In the genomic region with DNA sequence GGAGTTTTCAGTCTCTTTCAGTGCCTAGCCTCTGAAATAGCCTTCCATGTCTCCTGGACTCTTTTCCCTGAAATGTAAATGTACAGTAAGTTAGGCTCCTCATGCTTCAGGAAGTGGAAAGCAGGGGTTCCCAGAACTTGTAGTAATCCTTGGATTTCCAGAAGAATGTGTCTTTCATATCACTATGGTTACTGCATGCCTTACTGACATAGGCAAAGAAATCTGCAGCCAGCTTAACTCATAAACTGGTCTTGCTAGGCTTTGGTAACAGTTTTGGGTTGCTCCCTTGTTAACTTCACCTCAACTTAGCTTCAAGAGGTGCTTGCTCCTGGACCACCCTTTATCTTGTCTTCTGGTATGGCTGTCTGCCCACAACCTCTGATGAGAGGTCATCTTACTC, we compare ENCODE assay signal across 15 cellular contexts.
A peak's percentile ranks its signal among the peaks of the same experiment; 100 is the strongest.
DNase-seq lines count a peak whose midpoint lies in the region; ATAC-seq and TF ChIP-seq lines count a peak whose summit lies in the region.
"Had no signal": no experiment of that assay in that cellular context is flagged by ENCODE, and none has a peak within 500 bp of the region (broad histone marks: within the 10 kb centered on the region; RNA-seq: fewer than 3 reads in every experiment).

No MANE protein-coding gene starts in this region.

- no peaks in the 10 kb centered on the region for H3K9me2 ChIP-seq in Karpas-422 (replicated peaks; ENCODE audit: insufficient read depth, low read length)
- no peaks in the 10 kb centered on the region for H3K9me2 ChIP-seq in hepatocyte (replicated peaks; ENCODE audit: insufficient read depth)

- H2BK5ac ChIP-seq in mesendoderm (ENCODE audit: low read length), result no peak overlapping the region

- H4K8ac ChIP-seq in mesendoderm (ENCODE audit: low read depth, low read length), result no peak overlapping the region

- peaks cover 18% of the 10 kb centered on the region for H3F3A ChIP-seq in smooth muscle cell (ENCODE audit: low read depth)

- H3K9me3 ChIP-seq in Karpas-422 (ENCODE audit: low read length), result no peaks in the 10 kb centered on the region
- no peaks in the 10 kb centered on the region for H3K9me3 ChIP-seq in hepatocyte (ENCODE audit: low read depth)
- H3K9me3 ChIP-seq in smooth muscle cell (replicated peaks; ENCODE audit: low read depth), result no peaks in the 10 kb centered on the region
- peaks cover 0 to 5% (median 0%) of the 10 kb centered on the region in 4 donors for H3K9me3 ChIP-seq in tibial nerve

- H3K79me1 ChIP-seq in mesendoderm (ENCODE audit: low read length), result no peaks in the 10 kb centered on the region

- H3K79me2 ChIP-seq in Karpas-422 (ENCODE audit: low read length) (no peaks in the 10 kb centered on the region), hepatocyte (no peaks in the 10 kb centered on the region), mesendoderm (ENCODE audit: control insufficient read depth, insufficient read depth, low read length) (no peaks in the 10 kb centered on the region), smooth muscle cell (ENCODE audit: low read depth) (no peaks in the 10 kb centered on the region)

- H3K18ac ChIP-seq in mesendoderm (ENCODE audit: low read length), result no peak overlapping the region

- H4K5ac ChIP-seq in mesendoderm (ENCODE audit: low read length), result no peak overlapping the region

- no peak overlapping the region for H2BK120ac ChIP-seq in mesendoderm (ENCODE audit: low read depth, low read length)

- H3K4me3 ChIP-seq in Karpas-422 (ENCODE audit: low read length), result no peak overlapping the region
- no peak overlapping the region for H3K4me3 ChIP-seq in hepatocyte
- no peak overlapping the region for H3K4me3 ChIP-seq in mesendoderm (ENCODE audit: low read length)
- no peak overlapping the region for H3K4me3 ChIP-seq in smooth muscle cell
- H3K4me3 ChIP-seq in tibial nerve, result no peak overlapping the region
- H3K4me3 ChIP-seq: GM23338, K562 had no signal

- H2AFZ ChIP-seq in Karpas-422 (ENCODE audit: low read length) (0 out of 2 replicates have a peak overlapping the region, but pooled peaks have one; percentile 61), hepatocyte (no peak overlapping the region), smooth muscle cell (ENCODE audit: low read depth) (no peak overlapping the region)
- H2AFZ ChIP-seq: GM23338 had no signal

- H3K4ac ChIP-seq in mesendoderm (ENCODE audit: low read depth, low read length), result no peak overlapping the region

- no peak overlapping the region for H3K56ac ChIP-seq in mesendoderm (ENCODE audit: low read length)

- H3K4me1 ChIP-seq in Karpas-422 (ENCODE audit: low read length), result peaks cover 9% of the 10 kb centered on the region; the same call in 1 of the 2 replicates
- peaks cover 26% of the 10 kb centered on the region for H3K4me1 ChIP-seq in hepatocyte (ENCODE audit: insufficient read depth)
- no peaks in the 10 kb centered on the region for H3K4me1 ChIP-seq in mesendoderm (ENCODE audit: control insufficient read depth, low read depth, low read length)
- H3K4me1 ChIP-seq in smooth muscle cell (ENCODE audit: low read depth), result peaks cover 19% of the 10 kb centered on the region
- H3K4me1 ChIP-seq in tibial nerve, result no peaks in the 10 kb centered on the region

- H3K36me3 ChIP-seq in Karpas-422 (ENCODE audit: insufficient read depth, low read length) (no peaks in the 10 kb centered on the region), hepatocyte (replicated peaks; ENCODE audit: insufficient read depth, low read depth) (no peaks in the 10 kb centered on the region), mesendoderm (ENCODE audit: control insufficient read depth, insufficient read depth, low read length) (no peaks in the 10 kb centered on the region), smooth muscle cell (ENCODE audit: low read depth) (no peaks in the 10 kb centered on the region), tibial nerve (no peaks in the 10 kb centered on the region)

- H3K27me3 ChIP-seq in Karpas-422 (ENCODE audit: low read length) (no peaks in the 10 kb centered on the region), hepatocyte (no peaks in the 10 kb centered on the region), mesendoderm (ENCODE audit: insufficient read depth, low read length, poor library complexity) (no peaks in the 10 kb centered on the region), smooth muscle cell (ENCODE audit: low read depth) (no peaks in the 10 kb centered on the region), tibial nerve (no peaks in the 10 kb centered on the region)

- H3K23ac ChIP-seq in mesendoderm (ENCODE audit: low read length), result no peak overlapping the region

- H3K4me2 ChIP-seq in Karpas-422 (ENCODE audit: low read depth, low read length, poor library complexity, severe bottlenecking), result no peak overlapping the region
- H3K4me2 ChIP-seq in hepatocyte, result peak overlapping the region; percentile 19
- no peak overlapping the region for H3K4me2 ChIP-seq in mesendoderm (ENCODE audit: low read length)
- peak overlapping the region; percentile 75 for H3K4me2 ChIP-seq in smooth muscle cell
- H3K4me2 ChIP-seq: GM23338 had no signal

- no peak overlapping the region for H2BK15ac ChIP-seq in mesendoderm (replicated peaks; ENCODE audit: low read depth)

- H2AK5ac ChIP-seq in mesendoderm (ENCODE audit: low read length), result no peak overlapping the region

- H3K27ac ChIP-seq in Karpas-422 (ENCODE audit: low read length) (no peak overlapping the region), hepatocyte (peak overlapping the region; percentile 81), mesendoderm (ENCODE audit: low read depth, low read length) (no peak overlapping the region), smooth muscle cell (ENCODE audit: low read depth) (peak overlapping the region; percentile 97), tibial nerve (no peak overlapping the region)

- TF ChIP-seq EP300 in tibial nerve (IDR thresholded peaks at IDR 0.05), result no peak

- TF ChIP-seq POLR2A in tibial nerve (IDR thresholded peaks at IDR 0.05), result no peak

- H3K9ac ChIP-seq in Karpas-422 (ENCODE audit: low read length) (no peak overlapping the region), mesendoderm (ENCODE audit: low read length) (no peak overlapping the region), smooth muscle cell (ENCODE audit: low read depth) (peak overlapping the region; percentile 80)

- no peaks in the 10 kb centered on the region for H4K20me1 ChIP-seq in Karpas-422 (ENCODE audit: insufficient read depth, low read depth, low read length)
- H4K20me1 ChIP-seq in hepatocyte (ENCODE audit: insufficient read depth, poor library complexity, severe bottlenecking), result no peaks in the 10 kb centered on the region
- no peaks in the 10 kb centered on the region for H4K20me1 ChIP-seq in smooth muscle cell (ENCODE audit: low read depth)

- ATAC-seq in omental fat pad (ENCODE audit: low FRiP score) (no peak), HG02610 (IDR thresholded peaks at IDR 0.05; ENCODE audit: unreplicated experiment) (no peak)
- ATAC-seq: GM23338, K562, PC-3 had no signal

- DNase-seq in Karpas-422, result no peak
- DNase-seq in hepatocyte (ENCODE audit: low spot score), result peak; percentile 58
- DNase-seq in mesendoderm, result peak; percentile 21
- no peak for DNase-seq in smooth muscle cell (lab: John Stamatoyannopoulos, UW; ENCODE audit: unreplicated experiment)
- DNase-seq in omental fat pad (ENCODE audit: low spot score), result no peak
- no peak for DNase-seq in tibial nerve (ENCODE audit: low spot score in 2 of 2)
- DNase-seq: C1 segment of cervical spinal cord, NCI-H1436, NCI-H2029, NCI-H2171, NCI-H446 treated with DMSO at 0.1 percent for 48 hours, PC-3 had no signal

- TF ChIP-seq CTCF in hepatocyte (IDR thresholded peaks at IDR 0.05; ENCODE audit: poor library complexity) (no peak), smooth muscle cell (IDR thresholded peaks at IDR 0.05; ENCODE audit: borderline replicate concordance, insufficient read depth, poor library complexity, severe bottlenecking) (no peak), omental fat pad (IDR thresholded peaks at IDR 0.05) (no peak), tibial nerve (IDR thresholded peaks at IDR 0.05) (no peak)

Comparison
In these comparisons a context has a peak if more than half of its experiments do, and no peak if none do; other contexts are left out.
1. DNase-seq: peak in hepatocyte (single experiment) and mesendoderm (single experiment); none in Karpas-422 (single experiment), smooth muscle cell (single experiment), omental fat pad (single experiment) and tibial nerve (0 of 2).
2. H3K27ac ChIP-seq: peak in hepatocyte (single experiment) and smooth muscle cell (single experiment); none in Karpas-422 (single experiment), mesendoderm (single experiment) and tibial nerve (0 of 4).
3. H3K4me2 ChIP-seq: peak in hepatocyte (single experiment) and smooth muscle cell (single experiment); none in Karpas-422 (single experiment) and mesendoderm (single experiment).